ENCODE assay signal across 21 cellular contexts in genomic region chr13:94988654-94989053, GRCh38.
A peak's percentile ranks its signal among the peaks of the same experiment; 100 is the strongest.
DNase-seq lines count a peak whose midpoint lies in the region; ATAC-seq and TF ChIP-seq lines count a peak whose summit lies in the region.
"Had no signal": no experiment of that assay in that cellular context is flagged by ENCODE, and none has a peak within 500 bp of the region (broad histone marks: within the 10 kb centered on the region; RNA-seq: fewer than 3 reads in every experiment).

No MANE protein-coding gene starts in this region.

- H3K4me3 Mint-ChIP-seq in stimulated activated effector memory CD8-positive, alpha-beta T cell treated with anti-CD3 and anti-CD28 coated beads, Interleukin-12 subunit alpha, Interleukin-12 subunit beta, amount 100 ng/mL, for 72 hours, result no peak overlapping the region
- H3K4me3 Mint-ChIP-seq: B cell, naive B cell had no signal

- in situ Hi-C loops in brain microvascular endothelial cell (cut with HindIII; ENCODE audit: low pct_ligation_motif_present, low sequenced_read_pairs), result no loop called here

- TF ChIP-seq CTCF in cardiac muscle cell (IDR thresholded peaks at IDR 0.05; ENCODE audit: low read depth, low read length) (peak; percentile 17), left ventricle myocardium inferior (IDR thresholded peaks at IDR 0.05; ENCODE audit: borderline replicate concordance) (no peak), NB4 (IDR thresholded peaks at IDR 0.05; ENCODE audit: low read depth, low read length) (no peak), brain microvascular endothelial cell (IDR thresholded peaks at IDR 0.05; ENCODE audit: low read depth, low read length, missing control alignments) (peak; percentile 37), suprapubic skin (IDR thresholded peaks at IDR 0.05) (no peak)

- H3K27me3 ChIP-seq in cardiac muscle cell (no peaks in the 10 kb centered on the region), left ventricle myocardium inferior (ENCODE audit: low read depth) (peaks cover 48% of the 10 kb centered on the region), brain microvascular endothelial cell (replicated peaks) (no peaks in the 10 kb centered on the region), suprapubic skin (no peaks in the 10 kb centered on the region)

- no peak for TF ChIP-seq EP300 in suprapubic skin (IDR thresholded peaks at IDR 0.05)

- H3K9me3 Mint-ChIP-seq in stimulated activated effector memory CD8-positive, alpha-beta T cell treated with anti-CD3 and anti-CD28 coated beads, Interleukin-12 subunit alpha, Interleukin-12 subunit beta, amount 100 ng/mL, for 72 hours, result no peaks in the 10 kb centered on the region

- no peaks in the 10 kb centered on the region for H3K9me3 ChIP-seq in cardiac muscle cell (ENCODE audit: low read depth)
- H3K9me3 ChIP-seq in left ventricle myocardium inferior (replicated peaks), result no peaks in the 10 kb centered on the region
- H3K9me3 ChIP-seq in suprapubic skin, result no peaks in the 10 kb centered on the region

- no peaks in the 10 kb centered on the region for H3K4me1 Mint-ChIP-seq in stimulated activated effector memory CD8-positive, alpha-beta T cell treated with anti-CD3 and anti-CD28 coated beads, Interleukin-12 subunit alpha, Interleukin-12 subunit beta, amount 100 ng/mL, for 72 hours
- H3K4me1 Mint-ChIP-seq: B cell, naive B cell had no signal

- WGBS in suprapubic skin, result 66% methylated on average over 3 of the region's 3 CpGs

- intact Hi-C loops in left ventricle myocardium inferior (cut with micrococcal nuclease), result no loop called here

- DNase-seq in cardiac muscle cell (ENCODE audit: low read depth in 1 of 2, low spot score in 1 of 2), result peak in 1 of 2 donors; percentile 23
- DNase-seq in left ventricle myocardium inferior, result no peak
- peak; percentile 13 for DNase-seq in NB4 (ENCODE audit: low read depth)
- no peak for DNase-seq in brain microvascular endothelial cell
- no peak for DNase-seq in stimulated activated effector memory CD8-positive, alpha-beta T cell treated with anti-CD3 and anti-CD28 coated beads, Interleukin-12 subunit alpha, Interleukin-12 subunit beta, amount 100 ng/mL, for 72 hours (ENCODE audit: low spot score in 2 of 2)
- DNase-seq in suprapubic skin (ENCODE audit: low spot score in 2 of 2), result no peak
- no peak for DNase-seq in ureter (ENCODE audit: low spot score)
- no peak for DNase-seq in AG20443 (ENCODE audit: low spot score)
- DNase-seq: activated CD8-positive, alpha-beta memory T cell treated with anti-CD3 and anti-CD28 coated beads for 24 hours; activated gamma-delta T cell; DND-41; head of caudate nucleus; left colon; naive B cell; NCI-H226; retina; RPMI8226; stimulated activated CD4-positive, alpha-beta T cell treated with anti-CD3 and anti-CD28 coated beads, Interleukin-2, amount 100 ng/mL, for 48 hours; T1000 had no signal

- no peak overlapping the region for H3K4me3 ChIP-seq in cardiac muscle cell
- no peak overlapping the region for H3K4me3 ChIP-seq in left ventricle myocardium inferior
- H3K4me3 ChIP-seq in NB4 (ENCODE audit: low read depth, low read length), result no peak overlapping the region
- no peak overlapping the region for H3K4me3 ChIP-seq in brain microvascular endothelial cell (ENCODE audit: low read depth, low read length)
- H3K4me3 ChIP-seq in suprapubic skin, result no peak overlapping the region

- H3K27ac Mint-ChIP-seq in stimulated activated effector memory CD8-positive, alpha-beta T cell treated with anti-CD3 and anti-CD28 coated beads, Interleukin-12 subunit alpha, Interleukin-12 subunit beta, amount 100 ng/mL, for 72 hours, result no peak overlapping the region
- H3K27ac Mint-ChIP-seq: B cell, naive B cell had no signal

- H3K4me1 ChIP-seq in cardiac muscle cell (ENCODE audit: low read depth) (no peaks in the 10 kb centered on the region), left ventricle myocardium inferior (no peaks in the 10 kb centered on the region), suprapubic skin (no peaks in the 10 kb centered on the region)

- no peaks in the 10 kb centered on the region for H3K36me3 Mint-ChIP-seq in stimulated activated effector memory CD8-positive, alpha-beta T cell treated with anti-CD3 and anti-CD28 coated beads, Interleukin-12 subunit alpha, Interleukin-12 subunit beta, amount 100 ng/mL, for 72 hours
- H3K36me3 Mint-ChIP-seq: naive B cell had no signal

- peak; percentile 54 for ATAC-seq in stimulated activated effector memory CD8-positive, alpha-beta T cell treated with anti-CD3 and anti-CD28 coated beads, Interleukin-12 subunit alpha, Interleukin-12 subunit beta, amount 100 ng/mL, for 72 hours
- ATAC-seq: left colon had no signal

- H3K36me3 ChIP-seq in cardiac muscle cell, result no peaks in the 10 kb centered on the region
- H3K36me3 ChIP-seq in left ventricle myocardium inferior, result no peaks in the 10 kb centered on the region
- no peaks in the 10 kb centered on the region for H3K36me3 ChIP-seq in brain microvascular endothelial cell (replicated peaks)
- no peaks in the 10 kb centered on the region for H3K36me3 ChIP-seq in suprapubic skin

- TF ChIP-seq POLR2A in NB4 (IDR thresholded peaks at IDR 0.05; ENCODE audit: extremely low read depth, insufficient read length) (no peak), suprapubic skin (IDR thresholded peaks at IDR 0.05) (no peak)

- H3K27ac ChIP-seq in cardiac muscle cell (no peak overlapping the region), left ventricle myocardium inferior (replicated peaks) (no peak overlapping the region), brain microvascular endothelial cell (no peak overlapping the region), suprapubic skin (no peak overlapping the region)
- H3K27ac ChIP-seq: KMS-11 had no signal

Comparison
In these comparisons a context has a peak if more than half of its experiments do, and no peak if none do; other contexts are left out.
1. CTCF ChIP-seq: peak in cardiac muscle cell (single experiment) and brain microvascular endothelial cell (single experiment); none in left ventricle myocardium inferior (single experiment), NB4 (single experiment) and suprapubic skin (0 of 2).